Comparison of ENCODE assay signal across 7 cellular contexts in genomic region chr9:72487665-72488064, GRCh38. TPM values are rescaled to one million over a fixed set of nuclear protein-coding genes. Genes with fewer than 3 reads are reported as not detected.
"Had no signal": no experiment of that assay in that cellular context is flagged by ENCODE, and none has a peak within 500 bp of the region (broad histone marks: within the 10 kb centered on the region; RNA-seq: fewer than 3 reads in every experiment).

No MANE protein-coding gene starts in this region.

RNA-seq across cellular contexts. Expression of gene TMC1, which starts 33.7 kb away (rescaled TPM):
- total RNA-seq: natural killer cell, progenitor cell of endocrine pancreas, smooth muscle cell, spleen, suprapubic skin, upper lobe of right lung had no signal
- polyA plus RNA-seq: neural cell, smooth muscle cell had no signal
